8 cellular contexts compared by ENCODE assay signal in genomic region chr6:151452750-151453427, GRCh38. TPM values are rescaled to one million over a fixed set of nuclear protein-coding genes. Genes with fewer than 3 reads are reported as not detected.
DNase-seq lines count a peak whose midpoint lies in the region; ATAC-seq and TF ChIP-seq lines count a peak whose summit lies in the region.

No MANE protein-coding gene starts in this region.

- H3K9me3 ChIP-seq in SK-N-SH = no peaks in the 10 kb centered on the region
- H3K9me3 ChIP-seq in esophagus muscularis mucosa = no peaks in the 10 kb centered on the region

- H3K36me3 ChIP-seq in SK-N-SH (replicated peaks in 1 of 2; ENCODE audit: control insufficient read depth in 1 of 2, insufficient read depth in 2 of 2, low read length in 1 of 2) (peaks cover 0 to 7% of the 10 kb centered on the region in 2 experiments), esophagus muscularis mucosa (peaks cover 0 to 10% (median 0%) of the 10 kb centered on the region in 4 donors)

- no peak for ATAC-seq in natural killer cell treated with Interleukin-12 subunit alpha and Interleukin-12 subunit beta and Interleukin-15 and Interleukin-18, amount 100 ng/mL, for 72 hours
- no peak for ATAC-seq in GM21529 (IDR thresholded peaks at IDR 0.05; ENCODE audit: unreplicated experiment)

- TF ChIP-seq POLR2A in esophagus muscularis mucosa (IDR thresholded peaks at IDR 0.05; ENCODE audit: low read depth) = no peak

- 0 out of 2 replicates have a peak, but pooled peaks cover 2% of the 10 kb centered on the region for H4K20me1 ChIP-seq in SK-N-SH (ENCODE audit: insufficient read depth)

- no peaks in the 10 kb centered on the region for H3K27me3 Mint-ChIP-seq in activated naive CD4-positive, alpha-beta T cell treated with anti-CD3 and anti-CD28 coated beads for 36 hours (ENCODE audit: low read depth)
- no peaks in the 10 kb centered on the region for H3K27me3 Mint-ChIP-seq in natural killer cell treated with Interleukin-12 subunit alpha and Interleukin-12 subunit beta and Interleukin-15 and Interleukin-18, amount 100 ng/mL, for 72 hours

- H3K9ac ChIP-seq in SK-N-SH = peak overlapping the region; percentile 93

- peak overlapping the region; percentile 96 for H2AFZ ChIP-seq in SK-N-SH (ENCODE audit: low read depth)

- no peaks in the 10 kb centered on the region for H3K27me3 ChIP-seq in SK-N-SH (ENCODE audit: insufficient read depth)
- H3K27me3 ChIP-seq in esophagus muscularis mucosa = no peaks in the 10 kb centered on the region

- under 1% methylated on average over 17 of the region's 24 CpGs for WGBS in SK-N-SH (ENCODE audit: low lambda C conversion rate)
- WGBS in esophagus muscularis mucosa = under 1% methylated on average over 20 of the region's 24 CpGs

- peak overlapping the region; percentile 97 for H3K4me3 Mint-ChIP-seq in activated naive CD4-positive, alpha-beta T cell treated with anti-CD3 and anti-CD28 coated beads for 36 hours
- H3K4me3 Mint-ChIP-seq in natural killer cell treated with Interleukin-12 subunit alpha and Interleukin-12 subunit beta and Interleukin-15 and Interleukin-18, amount 100 ng/mL, for 72 hours = peak overlapping the region; percentile 91

- peaks cover 15% of the 10 kb centered on the region for H3F3A ChIP-seq in SK-N-SH (replicated peaks; ENCODE audit: insufficient read depth)

- H3K36me3 Mint-ChIP-seq in activated naive CD4-positive, alpha-beta T cell treated with anti-CD3 and anti-CD28 coated beads for 36 hours (ENCODE audit: low read depth) = peaks cover 6% of the 10 kb centered on the region
- H3K36me3 Mint-ChIP-seq in natural killer cell treated with Interleukin-12 subunit alpha and Interleukin-12 subunit beta and Interleukin-15 and Interleukin-18, amount 100 ng/mL, for 72 hours = no peaks in the 10 kb centered on the region

- intact Hi-C loops in activated naive CD4-positive, alpha-beta T cell treated with anti-CD3 and anti-CD28 coated beads for 36 hours (cut with micrococcal nuclease) = loop anchor here (1.0 to 5.0 kb wide), 13 partner anchors 29 to 1549 kb away; partner anchors contain the start of genes FBXO5, MTRF1L and PLEKHG1
- intact Hi-C loops in esophagus muscularis mucosa (cut with DNase I) = loop anchor here (2.0 kb wide), 1 partner anchor 58 kb away; no protein-coding TSS in a partner anchor

- CTCF ChIA-PET in activated naive CD4-positive, alpha-beta T cell treated with anti-CD3 and anti-CD28 coated beads for 36 hours (lab: Charles Lee) = interaction anchor here (0.7 to 1.8 kb wide), 4 partner anchors 12 to 47 kb away, joined by 3 to 8 read pairs (median 4); no protein-coding TSS in a partner anchor
- CTCF ChIA-PET in SK-N-SH (lab: Yijun Ruan, JAX) = interaction anchor here (1.0 to 1.4 kb wide), 4 partner anchors 11 to 129 kb away, joined by 3 to 5 read pairs (median 4); no protein-coding TSS in a partner anchor

- H3K4me1 ChIP-seq in SK-N-SH (ENCODE audit: control insufficient read depth in 1 of 2, insufficient read depth in 2 of 2, low read depth in 1 of 2, low read length in 1 of 2) (peaks cover 7 to 8% of the 10 kb centered on the region in 2 experiments; a peak in 2 of 4 replicates), esophagus muscularis mucosa (peaks cover 22 to 44% (median 36%) of the 10 kb centered on the region in 4 donors)

- H3K27ac Mint-ChIP-seq in activated naive CD4-positive, alpha-beta T cell treated with anti-CD3 and anti-CD28 coated beads for 36 hours = peak overlapping the region; percentile 86
- peak overlapping the region; percentile 79 to 85 for H3K27ac Mint-ChIP-seq in natural killer cell treated with Interleukin-12 subunit alpha and Interleukin-12 subunit beta and Interleukin-15 and Interleukin-18, amount 100 ng/mL, for 72 hours

- TF ChIP-seq CTCF in SK-N-SH (IDR thresholded peaks at IDR 0.05) (no peak), esophagus muscularis mucosa (IDR thresholded peaks at IDR 0.05) (no peak)

- H3K27ac ChIP-seq in SK-N-SH (ENCODE audit: low read depth in 2 of 2, low read length in 1 of 2) = peak overlapping the region; percentile 87 to 90
- peak overlapping the region; percentile 90 to 96 (median 96) for H3K27ac ChIP-seq in esophagus muscularis mucosa (replicated peaks in 1 of 4)

- H3K9me3 Mint-ChIP-seq in activated naive CD4-positive, alpha-beta T cell treated with anti-CD3 and anti-CD28 coated beads for 36 hours = no peaks in the 10 kb centered on the region
- no peaks in the 10 kb centered on the region for H3K9me3 Mint-ChIP-seq in natural killer cell treated with Interleukin-12 subunit alpha and Interleukin-12 subunit beta and Interleukin-15 and Interleukin-18, amount 100 ng/mL, for 72 hours

- H3K4me3 ChIP-seq in SK-N-SH (ENCODE audit: low read depth in 2 of 2, low read length in 1 of 2) = peak overlapping the region; percentile 82 to 84
- H3K4me3 ChIP-seq in esophagus muscularis mucosa = peak overlapping the region; percentile 78 to 95 (median 86)

- H3K9me2 ChIP-seq in SK-N-SH = no peaks in the 10 kb centered on the region

- POLR2A ChIA-PET in SK-N-SH (lab: Yijun Ruan, JAX) = interaction anchor here (2.4 kb wide), 1 partner anchor 62 kb away, joined by 10 read pairs; the partner anchor contains the start of gene ZBTB2

- peaks cover 27% of the 10 kb centered on the region for H3K4me1 Mint-ChIP-seq in activated naive CD4-positive, alpha-beta T cell treated with anti-CD3 and anti-CD28 coated beads for 36 hours (ENCODE audit: low read depth)
- peaks cover 19 to 33% of the 10 kb centered on the region in 2 donors for H3K4me1 Mint-ChIP-seq in natural killer cell treated with Interleukin-12 subunit alpha and Interleukin-12 subunit beta and Interleukin-15 and Interleukin-18, amount 100 ng/mL, for 72 hours (ENCODE audit: low read depth in 2 of 2)

- TF ChIP-seq EP300 in SK-N-SH (IDR thresholded peaks at IDR 0.05; ENCODE audit: borderline replicate concordance in 1 of 2, low read depth in 1 of 2, low read length in 1 of 2) (no peak), esophagus muscularis mucosa (IDR thresholded peaks at IDR 0.05) (no peak)

- peaks cover 71% of the 10 kb centered on the region for H3K79me2 ChIP-seq in SK-N-SH (ENCODE audit: insufficient read depth)

- peak; percentile 16 for DNase-seq in activated naive CD4-positive, alpha-beta T cell treated with anti-CD3 and anti-CD28 coated beads for 36 hours
- no peak for DNase-seq in activated naive CD4-positive, alpha-beta T cell (lab: John Stamatoyannopoulos, UW)
- peak; percentile 23 for DNase-seq in SK-N-SH
- no peak for DNase-seq in esophagus muscularis mucosa (ENCODE audit: extremely low spot score)
- no peak for DNase-seq in natural killer cell treated with Interleukin-12 subunit alpha and Interleukin-12 subunit beta and Interleukin-15 and Interleukin-18, amount 100 ng/mL, for 72 hours (ENCODE audit: low spot score)
- DNase-seq in kidney tubule cell (ENCODE audit: low spot score) = no peak
- DNase-seq in GOT3 (lab: John Stamatoyannopoulos, UW) = no peak

- no peak for TF ChIP-seq RAD21 in SK-N-SH (IDR thresholded peaks at IDR 0.05; ENCODE audit: low read length)

- H3K4me2 ChIP-seq in SK-N-SH = peak overlapping the region; percentile 81

TF ChIP-seq in SK-N-SH, 30 proteins besides CTCF, POLR2A, EP300 and RAD21 (continues in another document):
- TF ChIP-seq IRF3 (IDR thresholded peaks at IDR 0.05; ENCODE audit: low read depth, low read length) (no peak), TEAD4 (IDR thresholded peaks at IDR 0.05; ENCODE audit: borderline replicate concordance, insufficient read depth) (no peak), USF2 (IDR thresholded peaks at IDR 0.05; ENCODE audit: borderline replicate concordance, low read depth, low read length) (no peak), CHD2 (IDR thresholded peaks at IDR 0.05; ENCODE audit: low read length, partially characterized antibody) (no peak), NRF1 (IDR thresholded peaks at IDR 0.05; ENCODE audit: low read depth, low read length) (no peak)

RNA-seq across cellular contexts. Expression of gene RMND1, which starts 1.0 kb away (rescaled TPM):
- total RNA-seq in activated naive CD4-positive, alpha-beta T cell treated with anti-CD3 and anti-CD28 coated beads for 36 hours = 10 to 100 TPM; 16.7 to 18.4 TPM
- 14.8 and 17.9 TPM in 2 replicates for polyA plus RNA-seq in SK-N-SH (2012; rRNA removed)
- polyA plus RNA-seq in SK-N-SH (2012; cell fraction: cytosol; rRNA removed) = 21.2 and 23.7 TPM in 2 replicates
- 11.6 and 15.4 TPM in 2 replicates for polyA plus RNA-seq in SK-N-SH (2012; cell fraction: nucleus; rRNA removed)
- 10 to 100 TPM in 3 of 4 donors, 1 to 10 TPM in 1; 9.9 to 18.7 (median 12.1) TPM for total RNA-seq in esophagus muscularis mucosa
- 10 to 100 TPM; 19.2 to 27.3 TPM for total RNA-seq in natural killer cell treated with Interleukin-12 subunit alpha and Interleukin-12 subunit beta and Interleukin-15 and Interleukin-18, amount 100 ng/mL, for 72 hours

RNA-seq across cellular contexts. Expression of gene CCDC170, which starts 40.9 kb away (rescaled TPM):
- total RNA-seq in activated naive CD4-positive, alpha-beta T cell treated with anti-CD3 and anti-CD28 coated beads for 36 hours = not detected
- polyA plus RNA-seq in SK-N-SH (2012; rRNA removed) = not detected in 2 replicates
- not detected in 2 replicates for polyA plus RNA-seq in SK-N-SH (2012; cell fraction: cytosol; rRNA removed)
- polyA plus RNA-seq in SK-N-SH (2012; cell fraction: nucleus; rRNA removed) = not detected in 2 replicates
- total RNA-seq in esophagus muscularis mucosa = 1 to 10 TPM in 1 of 4 donors, under 1 TPM in 3; 0.32 to 1.5 (median 0.49) TPM
- total RNA-seq in natural killer cell treated with Interleukin-12 subunit alpha and Interleukin-12 subunit beta and Interleukin-15 and Interleukin-18, amount 100 ng/mL, for 72 hours = not detected

Comparison
In these comparisons a context has a peak if more than half of its experiments do, and no peak if none do; other contexts are left out.
1. DNase-seq: peak in activated naive CD4-positive, alpha-beta T cell treated with anti-CD3 and anti-CD28 coated beads for 36 hours (single experiment) and SK-N-SH (single experiment); none in activated naive CD4-positive, alpha-beta T cell (0 of 4), esophagus muscularis mucosa (single experiment), natural killer cell treated with Interleukin-12 subunit alpha and Interleukin-12 subunit beta and Interleukin-15 and Interleukin-18, amount 100 ng/mL, for 72 hours (single experiment), kidney tubule cell (single experiment) and GOT3 (single experiment).